In genomic region chr1:167821969-167822685, GRCh38 we compare ENCODE assay signal across 18 cellular contexts.
DNase-seq lines count a peak whose midpoint lies in the region; ATAC-seq, FAIRE-seq and TF ChIP-seq lines count a peak whose summit lies in the region.
"Had no signal": no experiment of that assay in that cellular context is flagged by ENCODE, and none has a peak within 500 bp of the region (broad histone marks: within the 10 kb centered on the region; RNA-seq: fewer than 3 reads in every experiment).

No MANE protein-coding gene starts in this region.

- peaks cover 1% of the 10 kb centered on the region for H3K27me3 Mint-ChIP-seq in endodermal cell (ENCODE audit: insufficient read depth)
- peaks cover 8 to 31% (median 20%) of the 10 kb centered on the region in 5 donors for H3K27me3 Mint-ChIP-seq in naive thymus-derived CD4-positive, alpha-beta T cell

- no peak overlapping the region for H3K4me3 Mint-ChIP-seq in endodermal cell
- H3K4me3 Mint-ChIP-seq in naive thymus-derived CD4-positive, alpha-beta T cell = no peak overlapping the region
- H3K4me3 Mint-ChIP-seq: immature natural killer cell; memory B cell; T-helper 1 cell treated with Interleukin-12 subunit alpha and Interleukin-12 subunit beta and Interleukin-4 antibody, amounts not matched to agents 30 μg/mL and 1 μg/mL, for 36 hours had no signal

- TF ChIP-seq EP300 in SK-N-SH (IDR thresholded peaks at IDR 0.05; ENCODE audit: borderline replicate concordance in 1 of 2, low read depth in 1 of 2, low read length in 1 of 2) = no peak

- H3K27me3 ChIP-seq in SK-N-SH (ENCODE audit: insufficient read depth) (no peaks in the 10 kb centered on the region), endodermal cell (ENCODE audit: control insufficient read depth, insufficient read depth, low read length, poor library complexity, severe bottlenecking) (no peaks in the 10 kb centered on the region), small intestine (ENCODE audit: control insufficient read depth in 2 of 2, insufficient read depth in 2 of 2, low read length in 2 of 2) (no peaks in the 10 kb centered on the region)
- H3K27me3 ChIP-seq in naive thymus-derived CD4-positive, alpha-beta T cell (ENCODE audit: control insufficient read depth in 2 of 2, insufficient read depth in 2 of 2, low read length in 2 of 2) = no peaks in the 10 kb centered on the region
- H3K27me3 ChIP-seq: colonic mucosa had no signal

- H3K9me3 Mint-ChIP-seq in endodermal cell = no peaks in the 10 kb centered on the region
- peaks cover 0 to 4% (median 0%) of the 10 kb centered on the region in 11 donors for H3K9me3 Mint-ChIP-seq in naive thymus-derived CD4-positive, alpha-beta T cell
- H3K9me3 Mint-ChIP-seq: immature natural killer cell; memory B cell; T-helper 1 cell treated with Interleukin-12 subunit alpha and Interleukin-12 subunit beta and Interleukin-4 antibody, amounts not matched to agents 30 μg/mL and 1 μg/mL, for 36 hours had no signal

- H3K4me1 Mint-ChIP-seq in endodermal cell = peaks cover 28% of the 10 kb centered on the region
- peaks cover 0 to 18% (median 4%) of the 10 kb centered on the region in 7 donors for H3K4me1 Mint-ChIP-seq in naive thymus-derived CD4-positive, alpha-beta T cell

- peaks cover 0 to 16% of the 10 kb centered on the region in 2 experiments; a peak in 1 of 4 replicates for H3K4me1 ChIP-seq in SK-N-SH (ENCODE audit: control insufficient read depth in 1 of 2, insufficient read depth in 2 of 2, low read depth in 1 of 2, low read length in 1 of 2)
- peaks cover 11% of the 10 kb centered on the region for H3K4me1 ChIP-seq in endodermal cell (ENCODE audit: control insufficient read depth, insufficient read depth, low read length)
- no peaks in the 10 kb centered on the region for H3K4me1 ChIP-seq in small intestine (ENCODE audit: control insufficient read depth in 2 of 2, insufficient read depth in 1 of 2, low read depth in 1 of 2, low read length in 1 of 2)
- H3K4me1 ChIP-seq in naive thymus-derived CD4-positive, alpha-beta T cell (ENCODE audit: control insufficient read depth in 2 of 2, insufficient read depth in 2 of 2, low read length in 2 of 2) = no peaks in the 10 kb centered on the region
- H3K4me1 ChIP-seq: colonic mucosa had no signal

- peaks cover 6% of the 10 kb centered on the region; the same call in 1 of the 2 replicates for H3K79me2 ChIP-seq in SK-N-SH (ENCODE audit: insufficient read depth)

- TF ChIP-seq CTCF in SK-N-SH (IDR thresholded peaks at IDR 0.05) = no peak
- TF ChIP-seq CTCF in endodermal cell (conservative IDR thresholded peaks at IDR 0.05) = no peak

- in situ Hi-C loops in KBM-7 (cut with MboI; ENCODE audit: low pct_unique_long_range_greater_than_20kb, low sequenced_read_pairs) = no loop called here

- no peak for ATAC-seq in SK-N-SH treated with all-trans-retinoic acid at 6 μM for 48 hours
- ATAC-seq in HG03521 (IDR thresholded peaks at IDR 0.05; ENCODE audit: unreplicated experiment) = no peak
- ATAC-seq in naive thymus-derived CD4-positive, alpha-beta T cell = no peak
- ATAC-seq: activated CD4-positive, CD25-positive, alpha-beta regulatory T cell treated with anti-CD3 and anti-CD28 coated beads, Interleukin-2, amount 50 U/mL, for 24 hours had no signal

- H3K9ac ChIP-seq in SK-N-SH (no peak overlapping the region), endodermal cell (ENCODE audit: extremely low read depth, low read length, poor library complexity, severe bottlenecking) (no peak overlapping the region)

- H2AFZ ChIP-seq in SK-N-SH (ENCODE audit: low read depth) = peak overlapping the region; percentile 81; the same call in 1 of the 2 replicates

- no peaks in the 10 kb centered on the region for H3K36me3 Mint-ChIP-seq in endodermal cell (ENCODE audit: low read depth)
- peaks cover 0 to 4% (median 0%) of the 10 kb centered on the region in 5 donors for H3K36me3 Mint-ChIP-seq in naive thymus-derived CD4-positive, alpha-beta T cell
- H3K36me3 Mint-ChIP-seq: memory B cell had no signal

- no peak overlapping the region for H3K4me3 ChIP-seq in SK-N-SH (ENCODE audit: low read depth in 2 of 2, low read length in 1 of 2)
- no peak overlapping the region for H3K4me3 ChIP-seq in endodermal cell (ENCODE audit: low read length)
- H3K4me3 ChIP-seq in small intestine (ENCODE audit: low read depth in 1 of 2, low read length in 2 of 2) = no peak overlapping the region
- H3K4me3 ChIP-seq in naive thymus-derived CD4-positive, alpha-beta T cell (ENCODE audit: low read length) = no peak overlapping the region
- H3K4me3 ChIP-seq: colonic mucosa had no signal

- peaks cover 32% of the 10 kb centered on the region for H3F3A ChIP-seq in SK-N-SH (replicated peaks; ENCODE audit: insufficient read depth)

- peak overlapping the region; percentile 65; the same call in 1 of the 2 replicates for H3K4me2 ChIP-seq in SK-N-SH

- no peaks in the 10 kb centered on the region for H4K20me1 ChIP-seq in SK-N-SH (ENCODE audit: insufficient read depth)

- H3K27ac Mint-ChIP-seq in endodermal cell = no peak overlapping the region
- no peak overlapping the region for H3K27ac Mint-ChIP-seq in naive thymus-derived CD4-positive, alpha-beta T cell
- H3K27ac Mint-ChIP-seq: immature natural killer cell; memory B cell; T-helper 1 cell treated with Interleukin-12 subunit alpha and Interleukin-12 subunit beta and Interleukin-4 antibody, amounts not matched to agents 30 μg/mL and 1 μg/mL, for 36 hours had no signal

- intact Hi-C loops in naive thymus-derived CD4-positive, alpha-beta T cell (cut with micrococcal nuclease) = no loop called here

- no peaks in the 10 kb centered on the region for H3K9me3 ChIP-seq in SK-N-SH
- no peaks in the 10 kb centered on the region for H3K9me3 ChIP-seq in endodermal cell (ENCODE audit: control insufficient read depth, low read length)
- no peaks in the 10 kb centered on the region for H3K9me3 ChIP-seq in small intestine (ENCODE audit: control insufficient read depth, low read depth)
- H3K9me3 ChIP-seq in naive thymus-derived CD4-positive, alpha-beta T cell (ENCODE audit: control insufficient read depth in 2 of 3, low read length in 3 of 3) = no peaks in the 10 kb centered on the region
- H3K9me3 ChIP-seq: colonic mucosa had no signal

- POLR2A ChIA-PET in SK-N-SH (lab: Yijun Ruan, JAX) = no interaction called here
- POLR2A ChIA-PET in naive thymus-derived CD4-positive, alpha-beta T cell (lab: Charles Lee) = no interaction called here

- no peak for FAIRE-seq in small intestine (lab: Jason Lieb, UNC)

- CTCF ChIA-PET in SK-N-SH (lab: Yijun Ruan, JAX) = interaction anchor here (1.5 kb wide), 1 partner anchor 11 kb away, joined by 3 read pairs; no protein-coding TSS in a partner anchor
- CTCF ChIA-PET in naive thymus-derived CD4-positive, alpha-beta T cell (lab: Charles Lee) = no interaction called here

- TF ChIP-seq RAD21 in SK-N-SH (IDR thresholded peaks at IDR 0.05; ENCODE audit: low read length) = no peak

- no peak for DNase-seq in SK-N-SH
- peak; percentile 30 for DNase-seq in KBM-7
- DNase-seq in endodermal cell = peak; percentile 22
- peak; percentile 5 for DNase-seq in small intestine
- DNase-seq in stimulated activated CD8-positive, alpha-beta memory T cell treated with anti-CD3 and anti-CD28 coated beads, Interleukin-4, amount 100 ng/mL, for 48 hours = no peak
- DNase-seq in naive thymus-derived CD4-positive, alpha-beta T cell = no peak
- DNase-seq: activated gamma-delta T cell treated with Interleukin-2 at 50 U/mL for 16 hours; anterior cingulate cortex; colonic mucosa; immature natural killer cell; KG1; NCI-H226; NK-92 treated with Interleukin-12 subunit alpha and Interleukin-12 subunit beta, amount 100 ng/mL, for 24 hours had no signal

- WGBS in SK-N-SH (ENCODE audit: low lambda C conversion rate) = 77% methylated on average over 4 of the region's 4 CpGs
- 96 to 100% methylated on average over 1 to 4 of the region's 4 CpGs for WGBS in endodermal cell (ENCODE audit: insufficient coverage in 1 of 2, insufficient read length in 1 of 2), 2 experiments
- WGBS in small intestine, 3 donors = 80 to 84% (median 81%) methylated on average over 4 of the region's 4 CpGs

- no peaks in the 10 kb centered on the region for H3K36me3 ChIP-seq in SK-N-SH (replicated peaks in 1 of 2; ENCODE audit: control insufficient read depth in 1 of 2, insufficient read depth in 2 of 2, low read length in 1 of 2)
- H3K36me3 ChIP-seq in endodermal cell (ENCODE audit: control insufficient read depth, insufficient read depth, low read length) = no peaks in the 10 kb centered on the region
- H3K36me3 ChIP-seq in small intestine (ENCODE audit: control insufficient read depth in 2 of 2, insufficient read depth in 2 of 2, low read length in 2 of 2) = no peaks in the 10 kb centered on the region
- no peaks in the 10 kb centered on the region for H3K36me3 ChIP-seq in naive thymus-derived CD4-positive, alpha-beta T cell (ENCODE audit: control insufficient read depth in 2 of 3, insufficient read depth in 3 of 3, low read length in 3 of 3)
- H3K36me3 ChIP-seq: colonic mucosa had no signal

- H3K9me2 ChIP-seq in SK-N-SH = no peaks in the 10 kb centered on the region

- H3K27ac ChIP-seq in SK-N-SH (ENCODE audit: low read depth in 2 of 2, low read length in 1 of 2) (peak overlapping the region in 1 of 2 experiments; percentile 99; a peak in 1 of 4 replicates), endodermal cell (ENCODE audit: low read depth, low read length) (no peak overlapping the region), small intestine (ENCODE audit: low read depth in 1 of 2, low read length in 1 of 2) (no peak overlapping the region)
- no peak overlapping the region for H3K27ac ChIP-seq in naive thymus-derived CD4-positive, alpha-beta T cell (ENCODE audit: low read depth, low read length)
- H3K27ac ChIP-seq: colonic mucosa had no signal

TF ChIP-seq in SK-N-SH, 30 proteins besides CTCF, POLR2A, EP300 and RAD21:
- no peak for TF ChIP-seq MEF2A (IDR thresholded peaks at IDR 0.05; ENCODE audit: borderline replicate concordance, low read depth)
- TF ChIP-seq EZH2phosphoT487 (IDR thresholded peaks at IDR 0.05; ENCODE audit: borderline replicate concordance, low read depth) = no peak

TF ChIP-seq in SK-N-SH treated with all-trans-retinoic acid at 6 μM for 48 hours, 23 proteins besides CTCF, POLR2A, EP300 and RAD21 (continues in another document):
- no peak for TF ChIP-seq ZNF70 (CRISPR knock-in tag; IDR thresholded peaks at IDR 0.05)
- TF ChIP-seq ZC3H10 (CRISPR knock-in tag; IDR thresholded peaks at IDR 0.05) = no peak
- no peak for TF ChIP-seq OSR1 (CRISPR knock-in tag; IDR thresholded peaks at IDR 0.05)
- no peak for TF ChIP-seq SNAI2 (CRISPR knock-in tag; IDR thresholded peaks at IDR 0.05)

Comparison
In these comparisons a context has a peak if more than half of its experiments do, and no peak if none do; other contexts are left out.
1. DNase-seq: peak in KBM-7 (single experiment), endodermal cell (single experiment) and small intestine (single experiment); none in SK-N-SH (single experiment), stimulated activated CD8-positive, alpha-beta memory T cell treated with anti-CD3 and anti-CD28 coated beads, Interleukin-4, amount 100 ng/mL, for 48 hours (single experiment) and naive thymus-derived CD4-positive, alpha-beta T cell (0 of 9).